Comparison of ENCODE assay signal across 30 cellular contexts in the genomic region with DNA sequence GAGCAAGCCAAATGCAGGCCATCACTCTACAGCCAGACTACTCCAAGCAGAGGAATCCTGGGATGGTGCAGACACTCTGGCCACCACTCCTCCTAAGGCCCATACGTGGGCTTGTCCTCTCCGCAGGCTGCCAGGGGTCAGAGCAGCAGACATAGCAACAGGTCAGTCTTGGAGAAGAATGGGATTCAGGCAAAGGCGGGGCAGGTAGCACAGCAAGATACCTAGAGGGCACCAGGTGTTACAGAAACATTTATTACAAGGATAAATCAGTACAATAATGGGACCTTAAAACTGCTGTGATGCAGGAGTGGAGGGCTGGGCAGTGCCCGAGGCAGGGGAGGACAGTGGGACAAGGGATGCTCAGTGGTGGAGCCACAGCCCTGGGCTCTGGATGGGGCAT. TPM values are rescaled to one million over a fixed set of nuclear protein-coding genes. Genes with fewer than 3 reads are reported as not detected.
"Had no signal": no experiment of that assay in that cellular context is flagged by ENCODE, and none has a peak within 500 bp of the region (broad histone marks: within the 10 kb centered on the region; RNA-seq: fewer than 3 reads in every experiment).

No MANE protein-coding gene starts in this region.

- H3K9me3 Mint-ChIP-seq: stimulated activated naive B cell treated with anti-CD40 and anti-IgM and Interleukin-4, amounts not matched to agents 10 μg/mL and 1 μg/mL and 100 μg/mL, for 72 hours had no signal

- H3K27me3 Mint-ChIP-seq: stimulated activated naive B cell treated with anti-CD40 and anti-IgM and Interleukin-4, amounts not matched to agents 10 μg/mL and 1 μg/mL and 100 μg/mL, for 72 hours had no signal

- H3K27ac ChIP-seq: heart left ventricle, spleen, stomach, thoracic aorta, transverse colon had no signal

- H3K27ac Mint-ChIP-seq: naive thymus-derived CD4-positive, alpha-beta T cell; stimulated activated naive B cell treated with anti-CD40 and anti-IgM and Interleukin-4, amounts not matched to agents 10 μg/mL and 1 μg/mL and 100 μg/mL, for 72 hours had no signal

- H3K36me3 Mint-ChIP-seq: naive thymus-derived CD4-positive, alpha-beta T cell; stimulated activated naive B cell treated with anti-CD40 and anti-IgM and Interleukin-4, amounts not matched to agents 10 μg/mL and 1 μg/mL and 100 μg/mL, for 72 hours had no signal

- DNase-seq: cerebellar nuclear complex; dermis blood vessel endothelial cell; erythroblast; heart left ventricle; hypothalamus; naive thymus-derived CD4-positive, alpha-beta T cell; posterior cingulate gyrus; spleen; stimulated activated CD4-positive, alpha-beta T cell treated with anti-CD3 and anti-CD28 coated beads, Interleukin-15, amount 100 ng/mL, for 24 hours; stimulated activated CD4-positive, alpha-beta T cell treated with anti-CD3 and anti-CD28 coated beads, Interleukin-1b, Interleukin-23, amount 100 ng/mL, for 48 hours; stimulated activated CD4-positive, alpha-beta T cell treated with anti-CD3 and anti-CD28 coated beads, Interleukin-4, amount 100 ng/mL, for 24 hours; stimulated activated naive B cell treated with anti-CD40 and anti-IgM and Interleukin-4, amounts not matched to agents 10 μg/mL and 1 μg/mL and 100 μg/mL, for 72 hours; stomach; substantia nigra; transverse colon had no signal

- H3K4me3 Mint-ChIP-seq: naive thymus-derived CD4-positive, alpha-beta T cell; stimulated activated naive B cell treated with anti-CD40 and anti-IgM and Interleukin-4, amounts not matched to agents 10 μg/mL and 1 μg/mL and 100 μg/mL, for 72 hours had no signal

- H3K9me3 ChIP-seq: heart left ventricle, spleen, stomach, thoracic aorta, transverse colon had no signal

- ATAC-seq: heart left ventricle; left lobe of liver; naive thymus-derived CD4-positive, alpha-beta T cell; sciatic nerve; stimulated activated naive B cell treated with anti-CD40 and anti-IgM and Interleukin-4, amounts not matched to agents 10 μg/mL and 1 μg/mL and 100 μg/mL, for 72 hours had no signal

- FAIRE-seq: colon, endothelial cell of umbilical vein, frontal cortex, islet of Langerhans had no signal

- H3K4me3 ChIP-seq: heart left ventricle, spleen, stomach, thoracic aorta, transverse colon had no signal

- H3K36me3 ChIP-seq: heart left ventricle, spleen, stomach, thoracic aorta, transverse colon had no signal

RNA-seq across cellular contexts. Expression of a gene that starts 20.3 kb away (rescaled TPM):
- total RNA-seq: dermis blood vessel endothelial cell, endothelial cell of umbilical vein, glomerular endothelial cell, left lobe of liver, mononuclear cell, osteocyte, pulmonary artery endothelial cell, stomach had no signal
- polyA plus RNA-seq: endothelial cell of umbilical vein; naive thymus-derived CD4-positive, alpha-beta T cell; stomach had no signal

RNA-seq across cellular contexts. Expression of a gene that starts 57.4 kb away (rescaled TPM):
- total RNA-seq: dermis blood vessel endothelial cell; endothelial cell of umbilical vein; frontal cortex; glomerular endothelial cell; heart left ventricle; lower leg skin; mononuclear cell; naive thymus-derived CD4-positive, alpha-beta T cell; osteocyte; pulmonary artery endothelial cell; sciatic nerve; skeletal muscle tissue; spleen; stomach; thoracic aorta; transverse colon; ureter had no signal
- polyA plus RNA-seq: heart left ventricle; naive thymus-derived CD4-positive, alpha-beta T cell; neural cell; stomach had no signal
